ENCODE assay signal across 8 cellular contexts in the genomic region with DNA sequence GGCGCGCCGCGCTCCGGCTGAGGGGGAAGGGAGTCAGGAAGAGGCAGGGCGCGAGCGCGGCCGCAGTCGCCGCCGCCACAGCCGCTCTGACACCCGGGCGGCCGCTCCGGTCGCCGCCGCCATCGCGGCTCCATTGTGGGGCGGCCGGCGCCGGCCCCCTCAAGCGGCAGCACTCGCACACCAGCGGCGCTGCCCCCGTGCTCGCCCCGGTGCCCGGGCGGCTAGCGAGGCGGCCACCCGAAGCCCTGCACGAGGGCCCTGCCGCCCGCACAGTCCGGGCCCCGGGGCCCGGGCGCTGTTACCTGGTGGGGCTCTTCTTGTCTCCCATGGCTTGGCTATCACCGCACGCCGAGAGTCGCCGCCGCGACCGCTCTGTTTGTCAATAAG. TPM values are rescaled to one million over a fixed set of nuclear protein-coding genes. Genes with fewer than 3 reads are reported as not detected.
A peak's percentile ranks its signal among the peaks of the same experiment; 100 is the strongest.
DNase-seq lines count a peak whose midpoint lies in the region; ATAC-seq, FAIRE-seq and TF ChIP-seq lines count a peak whose summit lies in the region.

No MANE protein-coding gene starts in this region.

- no peak overlapping the region for H2AK5ac ChIP-seq in H1 (ENCODE audit: low read depth, low read length)

- H3K27ac ChIP-seq in H1 (ENCODE audit: low read depth, low read length), result no peak overlapping the region

- TF ChIP-seq CTCF in NB4 (IDR thresholded peaks at IDR 0.05; ENCODE audit: low read depth, low read length) (no peak), H1 (IDR thresholded peaks at IDR 0.05; ENCODE audit: control extremely low read depth in 1 of 3, insufficient read depth in 1 of 3, low read depth in 1 of 3, low read length in 3 of 3) (no peak), neural crest cell (conservative IDR thresholded peaks at IDR 0.05) (no peak)

- H4K20me1 ChIP-seq in H1 (replicated peaks in 1 of 2; ENCODE audit: control insufficient read depth in 1 of 2, insufficient read depth in 2 of 2, low read length in 2 of 2), result peaks cover 11 to 12% of the 10 kb centered on the region in 2 experiments

- H2BK15ac ChIP-seq in H1 (ENCODE audit: low read length), result no peak overlapping the region

- POLR2A ChIA-PET in H1 (lab: Charles Lee; ENCODE audit: partially characterized antibody), result no interaction called here

- H3K27me3 Mint-ChIP-seq in neural crest cell (ENCODE audit: low read depth), result no peaks in the 10 kb centered on the region

- CTCF ChIA-PET in H1 (lab: Charles Lee; ENCODE audit: partially characterized antibody), result no interaction called here

- H3K36me3 ChIP-seq in ES-I3 (ENCODE audit: insufficient read depth, low read length), result no peaks in the 10 kb centered on the region
- H3K36me3 ChIP-seq in H1 (ENCODE audit: control insufficient read depth in 2 of 4, insufficient read depth in 4 of 4, low read length in 3 of 4), result no peaks in the 10 kb centered on the region; a peak in 1 of 8 replicates

- H3K56ac ChIP-seq in H1 (replicated peaks; ENCODE audit: insufficient read length, low read depth, low read length), result no peak overlapping the region

- no peak overlapping the region for H2BK120ac ChIP-seq in H1 (replicated peaks; ENCODE audit: low read depth, low read length)

- H3K23ac ChIP-seq in H1 (ENCODE audit: insufficient read length), result no peak overlapping the region

- peaks cover 30% of the 10 kb centered on the region for H3K4me1 Mint-ChIP-seq in neural crest cell

- no peak for TF ChIP-seq EP300 in H1 (IDR thresholded peaks at IDR 0.05; ENCODE audit: borderline replicate concordance in 1 of 2, low read depth in 2 of 2, low read length in 2 of 2)

- no peak overlapping the region for H4K91ac ChIP-seq in H1 (replicated peaks; ENCODE audit: insufficient read length, low read length)

- no peak for TF ChIP-seq RAD21 in H1 (IDR thresholded peaks at IDR 0.05 in 1 of 2, conservative IDR thresholded peaks at IDR 0.05 in 1 of 2; ENCODE audit: low read depth in 2 of 2, low read length in 2 of 2)

- no peaks in the 10 kb centered on the region for H3K79me2 ChIP-seq in H1 (ENCODE audit: control insufficient read depth in 1 of 2, insufficient read depth in 2 of 2, low read length in 2 of 2)

- H3K23me2 ChIP-seq in H1 (ENCODE audit: low read depth, low read length), result peaks cover 6% of the 10 kb centered on the region; the same call in 1 of the 2 replicates

- peak; percentile 27 for ATAC-seq in GM21737 (IDR thresholded peaks at IDR 0.05; ENCODE audit: unreplicated experiment)

- H2BK20ac ChIP-seq in H1 (ENCODE audit: low read length), result no peak overlapping the region

- no peak overlapping the region for H2BK12ac ChIP-seq in H1 (ENCODE audit: low read depth, low read length)

- H2AFZ ChIP-seq in H1 (ENCODE audit: low read length), result no peak overlapping the region

- peak overlapping the region; percentile 61 to 79 for H3K4me2 ChIP-seq in H1 (ENCODE audit: insufficient read depth in 1 of 2, low read depth in 2 of 2, low read length in 2 of 2)

- H3K4me3 ChIP-seq in NB4 (ENCODE audit: low read depth, low read length) (peak overlapping the region; percentile 55), H1 (ENCODE audit: extremely low read depth in 1 of 4, insufficient read depth in 2 of 4, low read depth in 3 of 4, low read length in 4 of 4) (peak overlapping the region; percentile 34 to 63 (median 57))

- H3K9me3 ChIP-seq in ES-I3 (ENCODE audit: control insufficient read depth, insufficient read depth, low read length) (no peaks in the 10 kb centered on the region), H1 (ENCODE audit: insufficient read depth in 2 of 2, low read depth in 1 of 2, low read length in 1 of 2) (no peaks in the 10 kb centered on the region; a peak in 1 of 4 replicates)

- H3K27ac Mint-ChIP-seq in neural crest cell (ENCODE audit: unreplicated experiment), result no peak overlapping the region

- H3K18ac ChIP-seq in H1 (ENCODE audit: extremely low read depth, low read length), result no peak overlapping the region

- H3K9ac ChIP-seq in ES-I3 (ENCODE audit: low read depth, low read length) (peak overlapping the region; percentile 78), H1 (replicated peaks in 1 of 4; ENCODE audit: extremely low read depth in 1 of 4, low read depth in 3 of 4, low read length in 3 of 4) (peak overlapping the region in 1 of 4 experiments; percentile 77; a peak in 1 of 7 replicates)

- H4K5ac ChIP-seq in H1 (ENCODE audit: insufficient read length, low read depth, low read length), result no peak overlapping the region

- H3K4me3 Mint-ChIP-seq in neural crest cell, result peak overlapping the region; percentile 88

- FAIRE-seq in H1 (lab: Jason Lieb, UNC), result no peak

- H2BK5ac ChIP-seq in H1 (ENCODE audit: low read depth, low read length), result no peak overlapping the region

- DNase-seq in NB4 (ENCODE audit: low read depth) (no peak), H1 (ENCODE audit: low read depth in 1 of 2, low spot score in 2 of 2) (no peak), neural crest cell (ENCODE audit: low read depth, low spot score) (no peak), kidney tubule cell (ENCODE audit: low spot score) (no peak), GDM1 (lab: John Stamatoyannopoulos, UW) (no peak)
- no peak for DNase-seq in stimulated activated CD4-positive, alpha-beta T cell treated with anti-CD3 and anti-CD28 coated beads, Interleukin-2, amount 100 ng/mL, for 48 hours

- H4K8ac ChIP-seq in H1 (ENCODE audit: extremely low read depth, insufficient read depth, low read length), result peak overlapping the region; percentile 4; the same call in 1 of the 2 replicates

- H3K79me1 ChIP-seq in H1 (ENCODE audit: low read depth, low read length), result no peaks in the 10 kb centered on the region

- H3K4ac ChIP-seq in H1 (replicated peaks; ENCODE audit: insufficient read length, low read depth, low read length), result no peak overlapping the region

- H3K27me3 ChIP-seq in H1 (replicated peaks in 1 of 4; ENCODE audit: control insufficient read depth in 3 of 4, extremely low read depth in 1 of 4, insufficient read depth in 3 of 4, low read length in 3 of 4), result peaks cover 41 to 83% (median 67%) of the 10 kb centered on the region in 4 experiments

- TF ChIP-seq POLR2A in NB4 (IDR thresholded peaks at IDR 0.05; ENCODE audit: extremely low read depth, insufficient read length), result peak; percentile 32
- no peak for TF ChIP-seq POLR2A in H1 (IDR thresholded peaks at IDR 0.05; ENCODE audit: control extremely low read depth in 1 of 2, low read depth in 2 of 2, low read length in 2 of 2)

- no peaks in the 10 kb centered on the region; the same call in 1 of the 2 replicates for H3K4me1 ChIP-seq in ES-I3 (ENCODE audit: insufficient read depth, low read length)
- H3K4me1 ChIP-seq in H1 (replicated peaks in 1 of 4; ENCODE audit: control insufficient read depth in 3 of 4, insufficient read depth in 4 of 4, low read length in 3 of 4), result peaks cover 0 to 4% (median 2%) of the 10 kb centered on the region in 4 experiments; a peak in 2 of 7 replicates

- no peaks in the 10 kb centered on the region for H3K9me3 Mint-ChIP-seq in neural crest cell

- 4% methylated on average over 8 of the region's 54 CpGs; no CpG with 5 or more reads in 1 of the 2 experiments for WGBS in H1 (ENCODE audit: extremely low coverage in 1 of 2, insufficient coverage in 1 of 2, insufficient read length in 1 of 2, insufficient replicate concordance in 2 of 2, low coverage in 1 of 2, low lambda C conversion rate in 2 of 2, missing lambda C conversion rate in 1 of 2), 2 experiments

- no peak overlapping the region for H3K14ac ChIP-seq in H1 (ENCODE audit: insufficient read length)

- peaks cover 3% of the 10 kb centered on the region for H3K36me3 Mint-ChIP-seq in neural crest cell (ENCODE audit: low read depth)

TF ChIP-seq in H1, 55 proteins besides CTCF, POLR2A, EP300 and RAD21:
- TF ChIP-seq RBBP5 (IDR thresholded peaks at IDR 0.05; ENCODE audit: borderline replicate concordance, low read depth, low read length), result 0 out of 2 replicates have a peak, but pooled peaks have one; percentile 51
- no peak for TF ChIP-seq SP1 (IDR thresholded peaks at IDR 0.05; ENCODE audit: low read depth, low read length)
- TF ChIP-seq YY1 (IDR thresholded peaks at IDR 0.05; ENCODE audit: low read depth, low read length), result 0 out of 2 replicates have a peak, but pooled peaks have one; percentile 22
- TF ChIP-seq KDM4A (IDR thresholded peaks at IDR 0.05; ENCODE audit: low read depth, low read length, severe bottlenecking), result peak; percentile 43
- TF ChIP-seq TAF1 (IDR thresholded peaks at IDR 0.05; ENCODE audit: low read depth, low read length), result 0 out of 2 replicates have a peak, but pooled peaks have one; percentile 12

RNA-seq across cellular contexts. Expression of gene YAF2, which starts 0.2 kb away (rescaled TPM):
- total RNA-seq in H1 (2021; fragmentation: NEBNext Ultra II Directional; extraction: Animal tissue kit (Norgen Biotek cat#: 25700)), result 2.2 and 2.7 TPM in 2 replicates
- polyA plus RNA-seq in H1 (2011; rRNA removed), result 0.50 and 0.75 TPM in 2 replicates
- 0.49 TPM for polyA plus RNA-seq in H1 (2011; cell fraction: cytosol; rRNA removed)
- 1.1 TPM for polyA plus RNA-seq in H1 (2011; cell fraction: nucleus; rRNA removed)
- 0.74 to 2.2 TPM (median 1.0 TPM) in 4 replicates for polyA plus RNA-seq in H1 (2012, experiment 1 of 2)
- 0.42 TPM for polyA plus RNA-seq in H1 (2012, experiment 2 of 2)
- polyA plus RNA-seq in H1 (2013, experiment 1 of 2), result 1.3 TPM
- 1.3 TPM for polyA plus RNA-seq in H1 (2013, experiment 2 of 2)
- polyA minus RNA-seq in H1 (2011; rRNA and poly(A)+ RNA removed), result 0.35 and 1.0 TPM in 2 replicates
- polyA minus RNA-seq in H1 (2011; cell fraction: cytosol; rRNA and poly(A)+ RNA removed), result not detected
- polyA minus RNA-seq in H1 (2011; cell fraction: nucleus; rRNA and poly(A)+ RNA removed), result 1.9 TPM
- total RNA-seq in neural crest cell, result 27.4 and 33.6 TPM in 2 replicates
